ENCODE assay signal across 12 cellular contexts in the genomic region with DNA sequence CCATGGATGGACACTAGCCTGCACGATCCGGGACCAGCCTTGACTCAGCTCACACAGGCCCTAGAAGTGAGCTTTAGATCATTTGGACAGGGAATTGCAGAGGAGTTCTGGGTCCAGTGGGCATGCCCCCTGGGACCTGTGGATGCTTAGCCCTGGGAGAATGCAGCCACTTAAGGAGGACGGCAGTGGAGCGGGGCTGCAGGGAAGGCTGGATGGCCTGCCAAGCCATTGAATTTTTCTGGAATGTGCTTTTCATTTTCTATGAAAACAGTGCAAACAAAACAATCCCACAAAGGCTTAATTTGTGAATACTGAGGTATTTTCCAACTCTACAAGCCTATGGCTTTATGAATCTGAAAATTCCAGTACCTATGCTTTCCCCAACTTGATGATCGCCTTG.
"Had no signal": no experiment of that assay in that cellular context is flagged by ENCODE, and none has a peak within 500 bp of the region (broad histone marks: within the 10 kb centered on the region; RNA-seq: fewer than 3 reads in every experiment).

No MANE protein-coding gene starts in this region.

- DNase-seq: activated effector memory CD4-positive, alpha-beta T cell treated with Interleukin-2 at 50 U/mL for 16 hours; activated T-cell treated with anti-CD3 and anti-CD28 coated beads, Interleukin-2, amount 50 U/mL, for 1 hour; amygdala; dorsolateral prefrontal cortex; kidney glomerular epithelial cell; stimulated activated CD4-positive, alpha-beta T cell treated with anti-CD3 and anti-CD28 coated beads, Interleukin-4, amount 100 ng/mL, for 24 hours; stomach; uterus had no signal

- FAIRE-seq: bronchial epithelial cell, frontal cortex had no signal

- ATAC-seq: activated CD4-positive, CD25-positive, alpha-beta regulatory T cell treated with anti-CD3 and anti-CD28 coated beads, Interleukin-2, amount 50 U/mL, for 24 hours had no signal

- H3K4me3 ChIP-seq: dorsolateral prefrontal cortex, prostate gland, stomach, uterus had no signal

- H3K27me3 ChIP-seq: uterus had no signal

- H3K9me3 ChIP-seq: prostate gland, stomach, uterus had no signal

- H3K4me1 ChIP-seq: prostate gland, uterus had no signal

- H3K36me3 ChIP-seq: prostate gland, stomach, uterus had no signal

- H3K27ac ChIP-seq: dorsolateral prefrontal cortex, prostate gland, stomach, uterus had no signal
